In genomic region chr5:108726446-108727091, GRCh38 we compare ENCODE assay signal across 10 cellular contexts. TPM values are rescaled to one million over a fixed set of nuclear protein-coding genes. Genes with fewer than 3 reads are reported as not detected.
A peak's percentile ranks its signal among the peaks of the same experiment; 100 is the strongest.
DNase-seq lines count a peak whose midpoint lies in the region; ATAC-seq, FAIRE-seq and TF ChIP-seq lines count a peak whose summit lies in the region.
"Had no signal": no experiment of that assay in that cellular context is flagged by ENCODE, and none has a peak within 500 bp of the region (broad histone marks: within the 10 kb centered on the region; RNA-seq: fewer than 3 reads in every experiment).

No MANE protein-coding gene starts in this region.

- H3K4me3 Mint-ChIP-seq in activated naive CD4-positive, alpha-beta T cell treated with anti-CD3 and anti-CD28 coated beads, Interleukin-2, amount 50 U/mL, for 24 hours, result peak overlapping the region; percentile 69
- peak overlapping the region; percentile 55 for H3K4me3 Mint-ChIP-seq in activated T-helper 2 cell treated with anti-CD3 and anti-CD28 coated beads, Interferon-gamma antibody, Interleukin-2, Interleukin-4, amounts not matched to agents 10 μg/mL and 5 μg/mL and 100 μg/mL, durations not matched to agents 14 hours and 24 hours and 36 hours (ENCODE audit: low read depth)

- peaks cover 24% of the 10 kb centered on the region for H3K27me3 Mint-ChIP-seq in activated naive CD4-positive, alpha-beta T cell treated with anti-CD3 and anti-CD28 coated beads, Interleukin-2, amount 50 U/mL, for 24 hours
- peaks cover 62% of the 10 kb centered on the region for H3K27me3 Mint-ChIP-seq in activated T-helper 2 cell treated with anti-CD3 and anti-CD28 coated beads, Interferon-gamma antibody, Interleukin-2, Interleukin-4, amounts not matched to agents 10 μg/mL and 5 μg/mL and 100 μg/mL, durations not matched to agents 14 hours and 24 hours and 36 hours (ENCODE audit: low read depth)

- dilution Hi-C loops in keratinocyte (cut with MboI; ENCODE audit: extremely low pct_ligation_motif_present, low sequenced_read_pairs), result no loop called here

- H3K9me3 ChIP-seq in keratinocyte (ENCODE audit: control insufficient read depth, low read depth, low read length), result no peaks in the 10 kb centered on the region
- no peaks in the 10 kb centered on the region for H3K9me3 ChIP-seq in transverse colon
- H3K9me3 ChIP-seq: thyroid gland had no signal

- no peaks in the 10 kb centered on the region for H3K36me3 Mint-ChIP-seq in activated naive CD4-positive, alpha-beta T cell treated with anti-CD3 and anti-CD28 coated beads, Interleukin-2, amount 50 U/mL, for 24 hours
- no peaks in the 10 kb centered on the region for H3K36me3 Mint-ChIP-seq in activated naive CD4-positive, alpha-beta T cell treated with anti-CD3 and anti-CD28 coated beads, Interleukin-2, amount 50 U/mL, for 72 hours
- H3K36me3 Mint-ChIP-seq in activated T-helper 2 cell treated with anti-CD3 and anti-CD28 coated beads, Interferon-gamma antibody, Interleukin-2, Interleukin-4, amounts not matched to agents 10 μg/mL and 5 μg/mL and 100 μg/mL, durations not matched to agents 14 hours and 24 hours and 36 hours (ENCODE audit: low read depth), result no peaks in the 10 kb centered on the region

- ATAC-seq in activated naive CD4-positive, alpha-beta T cell treated with anti-CD3 and anti-CD28 coated beads, Interleukin-2, amount 50 U/mL, for 72 hours, result no peak
- no peak for ATAC-seq in GM21447 (IDR thresholded peaks at IDR 0.05; ENCODE audit: unreplicated experiment)

- in situ Hi-C loops in transverse colon (cut with MboI; ENCODE audit: low pct_ligation_motif_present in 1 of 4, low pct_unique_long_range_greater_than_20kb in 1 of 4, low sequenced_read_pairs in 3 of 4), result loop anchor here in 1 of 4 donors (25.0 kb wide), 1 partner anchor 961 kb away; the partner anchor contains the start of gene MAN2A1

- H3K4me3 ChIP-seq in keratinocyte (ENCODE audit: control insufficient read depth in 2 of 3, extremely low read depth in 1 of 3, insufficient read depth in 2 of 3, low read depth in 1 of 3, low read length in 3 of 3) (peak overlapping the region in 1 of 3 experiments; percentile 66), transverse colon (peak overlapping the region in 1 of 4 donors; percentile 84)

- peaks cover 25% of the 10 kb centered on the region for H3K4me1 Mint-ChIP-seq in activated naive CD4-positive, alpha-beta T cell treated with anti-CD3 and anti-CD28 coated beads, Interleukin-2, amount 50 U/mL, for 24 hours
- peaks cover 30% of the 10 kb centered on the region for H3K4me1 Mint-ChIP-seq in activated T-helper 2 cell treated with anti-CD3 and anti-CD28 coated beads, Interferon-gamma antibody, Interleukin-2, Interleukin-4, amounts not matched to agents 10 μg/mL and 5 μg/mL and 100 μg/mL, durations not matched to agents 14 hours and 24 hours and 36 hours (ENCODE audit: low read depth)

- H3K79me2 ChIP-seq in keratinocyte (ENCODE audit: control insufficient read depth, insufficient read depth, low read length), result no peaks in the 10 kb centered on the region

- intact Hi-C loops in activated T-helper 2 cell treated with anti-CD3 and anti-CD28 coated beads, Interferon-gamma antibody, Interleukin-2, Interleukin-4, amounts not matched to agents 10 μg/mL and 5 μg/mL and 100 μg/mL, durations not matched to agents 14 hours and 24 hours and 36 hours (cut with micrococcal nuclease), result no loop called here
- intact Hi-C loops in transverse colon (cut with DNase I; ENCODE audit: low total_unique reads), result no loop called here

- H3K36me3 ChIP-seq in keratinocyte (ENCODE audit: control insufficient read depth in 2 of 2, extremely low read depth in 1 of 2, insufficient read depth in 2 of 2, low read length in 2 of 2), result no peaks in the 10 kb centered on the region
- H3K36me3 ChIP-seq in transverse colon, result no peaks in the 10 kb centered on the region
- H3K36me3 ChIP-seq: thyroid gland had no signal

- H3K27ac ChIP-seq in keratinocyte (ENCODE audit: control insufficient read depth, insufficient read depth, low read length), result no peak overlapping the region
- H3K27ac ChIP-seq in transverse colon, result peak overlapping the region; percentile 90 to 95 (median 92)

- H2AFZ ChIP-seq in keratinocyte (ENCODE audit: control insufficient read depth, low read length), result peak overlapping the region; percentile 95

- FAIRE-seq in keratinocyte (lab: Jason Lieb, UNC), result no peak

- DNase-seq in activated naive CD4-positive, alpha-beta T cell treated with anti-CD3 and anti-CD28 coated beads, Interleukin-2, amount 50 U/mL, for 72 hours (ENCODE audit: low spot score in 2 of 2), result no peak
- DNase-seq in activated T-helper 2 cell treated with anti-CD3 and anti-CD28 coated beads, Interferon-gamma antibody, Interleukin-2, Interleukin-4, amounts not matched to agents 10 μg/mL and 5 μg/mL and 100 μg/mL, durations not matched to agents 14 hours and 24 hours and 36 hours (ENCODE audit: low spot score), result no peak
- DNase-seq in keratinocyte (ENCODE audit: low read depth, low spot score) (no peak), transverse colon (no peak), NCI-H1105 (lab: John Stamatoyannopoulos, UW) (no peak), NCI-H748 (lab: John Stamatoyannopoulos, UW; ENCODE audit: unreplicated experiment) (no peak)
- DNase-seq: effector CD4-positive, alpha-beta T cell had no signal

- no peak for TF ChIP-seq POLR2A in transverse colon (IDR thresholded peaks at IDR 0.05)

- no peak for TF ChIP-seq EP300 in transverse colon (IDR thresholded peaks at IDR 0.05; ENCODE audit: low read depth)

- peak overlapping the region; percentile 83 for H3K27ac Mint-ChIP-seq in activated naive CD4-positive, alpha-beta T cell treated with anti-CD3 and anti-CD28 coated beads, Interleukin-2, amount 50 U/mL, for 24 hours
- no peak overlapping the region for H3K27ac Mint-ChIP-seq in activated naive CD4-positive, alpha-beta T cell treated with anti-CD3 and anti-CD28 coated beads, Interleukin-2, amount 50 U/mL, for 72 hours
- no peak overlapping the region for H3K27ac Mint-ChIP-seq in activated T-helper 2 cell treated with anti-CD3 and anti-CD28 coated beads, Interferon-gamma antibody, Interleukin-2, Interleukin-4, amounts not matched to agents 10 μg/mL and 5 μg/mL and 100 μg/mL, durations not matched to agents 14 hours and 24 hours and 36 hours

- H3K9me1 ChIP-seq in keratinocyte (ENCODE audit: control insufficient read depth, extremely low read depth, insufficient read depth, low read length), result no peaks in the 10 kb centered on the region

- no peaks in the 10 kb centered on the region for H3K9me3 Mint-ChIP-seq in activated naive CD4-positive, alpha-beta T cell treated with anti-CD3 and anti-CD28 coated beads, Interleukin-2, amount 50 U/mL, for 24 hours
- H3K9me3 Mint-ChIP-seq in activated naive CD4-positive, alpha-beta T cell treated with anti-CD3 and anti-CD28 coated beads, Interleukin-2, amount 50 U/mL, for 72 hours, result no peaks in the 10 kb centered on the region
- H3K9me3 Mint-ChIP-seq in activated T-helper 2 cell treated with anti-CD3 and anti-CD28 coated beads, Interferon-gamma antibody, Interleukin-2, Interleukin-4, amounts not matched to agents 10 μg/mL and 5 μg/mL and 100 μg/mL, durations not matched to agents 14 hours and 24 hours and 36 hours, result no peaks in the 10 kb centered on the region

- no peak for TF ChIP-seq CTCF in keratinocyte (optimal IDR thresholded peaks at IDR 0.05 in 1 of 3, IDR thresholded peaks at IDR 0.05 in 1 of 3, conservative IDR thresholded peaks at IDR 0.05 in 1 of 3; ENCODE audit: extremely low read depth in 1 of 3, insufficient read depth in 2 of 3, low read length in 3 of 3)
- TF ChIP-seq CTCF in transverse colon (IDR thresholded peaks at IDR 0.05), result no peak

- no peaks in the 10 kb centered on the region for H4K20me1 ChIP-seq in keratinocyte (ENCODE audit: control insufficient read depth, extremely low read depth, insufficient read depth, low read length)

- 81 to 82% methylated on average over 3 to 4 of the region's 4 CpGs for WGBS in transverse colon (ENCODE audit: low coverage in 1 of 2), 2 donors

- H3K27me3 ChIP-seq in keratinocyte (ENCODE audit: control insufficient read depth, extremely low read depth, insufficient read depth, low read length) (no peaks in the 10 kb centered on the region), transverse colon (no peaks in the 10 kb centered on the region)
- H3K27me3 ChIP-seq: thyroid gland had no signal

- peak overlapping the region; percentile 88 for H3K4me2 ChIP-seq in keratinocyte (ENCODE audit: control insufficient read depth, extremely low read depth, insufficient read depth, low read depth, low read length)

- H3K9ac ChIP-seq in keratinocyte (ENCODE audit: control insufficient read depth, extremely low read depth, insufficient read depth, low read length), result no peak overlapping the region

- H3K4me1 ChIP-seq in keratinocyte (ENCODE audit: control insufficient read depth, extremely low read depth, insufficient read depth, low read length), result peaks cover 20% of the 10 kb centered on the region
- peaks cover 0 to 15% (median 3%) of the 10 kb centered on the region in 4 donors for H3K4me1 ChIP-seq in transverse colon

RNA-seq across cellular contexts. Expression of gene FER, which starts 21.1 kb away (rescaled TPM):
- total RNA-seq in activated naive CD4-positive, alpha-beta T cell treated with anti-CD3 and anti-CD28 coated beads, Interleukin-2, amount 50 U/mL, for 72 hours, result 1 to 10 TPM; 7.8 to 9.8 TPM
- 7.0 and 7.3 TPM in 2 replicates for total RNA-seq in activated T-helper 2 cell treated with anti-CD3 and anti-CD28 coated beads, Interferon-gamma antibody, Interleukin-2, Interleukin-4, amounts not matched to agents 10 μg/mL and 5 μg/mL and 100 μg/mL, durations not matched to agents 14 hours and 24 hours and 36 hours
- polyA plus RNA-seq in keratinocyte, result 10.4 to 17.1 TPM (median 11.2 TPM) in 3 replicates
- 51.3 TPM for polyA plus RNA-seq in keratinocyte (2011; ENCODE audit: low read depth)
- 5.2 and 12.6 TPM in 2 replicates for polyA plus RNA-seq in keratinocyte (2011; cell fraction: cytosol; rRNA removed)
- polyA plus RNA-seq in keratinocyte (2011; cell fraction: nucleus; rRNA removed), result 12.5 and 15.2 TPM in 2 replicates
- polyA plus RNA-seq in keratinocyte (2012; ENCODE audit: low replicate concordance), result 6.8 and 10.5 TPM in 2 replicates
- 8.8 to 84.6 TPM (median 25.5 TPM) in 3 replicates for polyA minus RNA-seq in keratinocyte
- polyA minus RNA-seq in keratinocyte (2011; cell fraction: cytosol; rRNA and poly(A)+ RNA removed), result 23.8 TPM
- polyA minus RNA-seq in keratinocyte (2011; cell fraction: nucleus; rRNA and poly(A)+ RNA removed), result 36.3 and 88.0 TPM in 2 replicates
- 10 to 100 TPM in 3 of 4 donors, 1 to 10 TPM in 1; 7.5 to 25.5 (median 13.1) TPM for total RNA-seq in transverse colon
